1 cellular context compared by ENCODE assay signal in genomic region chr3:49539659-49540560, GRCh38.
A peak's percentile ranks its signal among the peaks of the same experiment; 100 is the strongest.
TF ChIP-seq lines count a peak whose summit lies in the region.

No MANE protein-coding gene starts in this region.

TF ChIP-seq in HepG2, 621 proteins besides CTCF, POLR2A, EP300 and RAD21 (continued from another document and continues in another):
- no peak for TF ChIP-seq TCF12 (IDR thresholded peaks at IDR 0.05)
- TF ChIP-seq TCF12 (CRISPR knock-in tag; IDR thresholded peaks at IDR 0.05), result 0 out of 2 replicates have a peak, but pooled peaks have one; percentile 12
- TF ChIP-seq SOX6 (IDR thresholded peaks at IDR 0.05), result no peak
- peak; percentile 50; the same call in 1 of the 2 replicates for TF ChIP-seq SOX6 (CRISPR knock-in tag; IDR thresholded peaks at IDR 0.05)
- no peak for TF ChIP-seq ZFP36L2 (CRISPR knock-in tag; IDR thresholded peaks at IDR 0.05)
- TF ChIP-seq AGO1 (IDR thresholded peaks at IDR 0.05; ENCODE audit: low read depth, low read length, poor library complexity, severe bottlenecking), result peak; percentile 18
- TF ChIP-seq RXRB (CRISPR knock-in tag; IDR thresholded peaks at IDR 0.05; ENCODE audit: borderline replicate concordance), result peak; percentile 14; the same call in 1 of the 2 replicates
- no peak for TF ChIP-seq PAX8 (CRISPR knock-in tag; IDR thresholded peaks at IDR 0.05; ENCODE audit: borderline replicate concordance)
- TF ChIP-seq ZNF740 (CRISPR knock-in tag; IDR thresholded peaks at IDR 0.05), result no peak
- peak; percentile 37; the same call in 1 of the 2 replicates for TF ChIP-seq ZNF619 (CRISPR knock-in tag; IDR thresholded peaks at IDR 0.05)
- TF ChIP-seq ZSCAN21 (CRISPR knock-in tag; IDR thresholded peaks at IDR 0.05; ENCODE audit: borderline replicate concordance), result no peak; the same call in 1 of the 2 replicates
- TF ChIP-seq MED8 (CRISPR knock-in tag; IDR thresholded peaks at IDR 0.05; ENCODE audit: insufficient replicate concordance), result no peak
- TF ChIP-seq, protein P1, sequence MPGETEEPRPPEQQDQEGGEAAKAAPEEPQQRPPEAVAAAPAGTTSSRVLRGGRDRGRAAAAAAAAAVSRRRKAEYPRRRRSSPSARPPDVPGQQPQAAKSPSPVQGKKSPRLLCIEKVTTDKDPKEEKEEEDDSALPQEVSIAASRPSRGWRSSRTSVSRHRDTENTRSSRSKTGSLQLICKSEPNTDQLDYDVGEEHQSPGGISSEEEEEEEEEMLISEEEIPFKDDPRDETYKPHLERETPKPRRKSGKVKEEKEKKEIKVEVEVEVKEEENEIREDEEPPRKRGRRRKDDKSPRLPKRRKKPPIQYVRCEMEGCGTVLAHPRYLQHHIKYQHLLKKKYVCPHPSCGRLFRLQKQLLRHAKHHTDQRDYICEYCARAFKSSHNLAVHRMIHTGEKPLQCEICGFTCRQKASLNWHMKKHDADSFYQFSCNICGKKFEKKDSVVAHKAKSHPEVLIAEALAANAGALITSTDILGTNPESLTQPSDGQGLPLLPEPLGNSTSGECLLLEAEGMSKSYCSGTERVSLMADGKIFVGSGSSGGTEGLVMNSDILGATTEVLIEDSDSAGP (CRISPR knock-in tag; IDR thresholded peaks at IDR 0.05; ENCODE audit: borderline replicate concordance), result peak; percentile 74
- TF ChIP-seq BRF2 (CRISPR knock-in tag; IDR thresholded peaks at IDR 0.05), result 0 out of 2 replicates have a peak, but pooled peaks have one; percentile 17
- no peak for TF ChIP-seq NFYB (CRISPR knock-in tag; IDR thresholded peaks at IDR 0.05)
- peak; percentile 86; the same call in 1 of the 2 replicates for TF ChIP-seq ZNF607 (CRISPR knock-in tag; IDR thresholded peaks at IDR 0.05; ENCODE audit: borderline replicate concordance)
- TF ChIP-seq TGIF2 (CRISPR knock-in tag; IDR thresholded peaks at IDR 0.05), result no peak; the same call in 1 of the 2 replicates
- TF ChIP-seq EZH2 (conservative IDR thresholded peaks at IDR 0.05; ENCODE audit: low read depth, low read length), result no peak
- TF ChIP-seq, protein P2, sequence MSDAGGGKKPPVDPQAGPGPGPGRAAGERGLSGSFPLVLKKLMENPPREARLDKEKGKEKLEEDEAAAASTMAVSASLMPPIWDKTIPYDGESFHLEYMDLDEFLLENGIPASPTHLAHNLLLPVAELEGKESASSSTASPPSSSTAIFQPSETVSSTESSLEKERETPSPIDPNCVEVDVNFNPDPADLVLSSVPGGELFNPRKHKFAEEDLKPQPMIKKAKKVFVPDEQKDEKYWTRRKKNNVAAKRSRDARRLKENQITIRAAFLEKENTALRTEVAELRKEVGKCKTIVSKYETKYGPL (CRISPR knock-in tag; IDR thresholded peaks at IDR 0.05), result peak; percentile 68
- 0 out of 2 replicates have a peak, but pooled peaks have one; percentile 47 for TF ChIP-seq ELF3 (CRISPR knock-in tag; IDR thresholded peaks at IDR 0.05)
- 0 out of 2 replicates have a peak, but pooled peaks have one; percentile 65 for TF ChIP-seq ZNF724P (CRISPR knock-in tag; IDR thresholded peaks at IDR 0.05; ENCODE audit: borderline replicate concordance)
- no peak for TF ChIP-seq FOSL1 (CRISPR knock-in tag; IDR thresholded peaks at IDR 0.05; ENCODE audit: borderline replicate concordance)
- peak; percentile 69 for TF ChIP-seq ZSCAN25 (CRISPR knock-in tag; IDR thresholded peaks at IDR 0.05)
- TF ChIP-seq ZNF224 (CRISPR knock-in tag; IDR thresholded peaks at IDR 0.05), result no peak; the same call in 1 of the 2 replicates
- peak; percentile 85 for TF ChIP-seq ZNF687 (CRISPR knock-in tag; IDR thresholded peaks at IDR 0.05)
- TF ChIP-seq HNF1B (CRISPR knock-in tag; IDR thresholded peaks at IDR 0.05), result peak; percentile 83
- TF ChIP-seq KDM1A (CRISPR knock-in tag; IDR thresholded peaks at IDR 0.05), result no peak
- no peak for TF ChIP-seq ZNF558 (CRISPR knock-in tag; IDR thresholded peaks at IDR 0.05; ENCODE audit: borderline replicate concordance)
- TF ChIP-seq, protein P3, sequence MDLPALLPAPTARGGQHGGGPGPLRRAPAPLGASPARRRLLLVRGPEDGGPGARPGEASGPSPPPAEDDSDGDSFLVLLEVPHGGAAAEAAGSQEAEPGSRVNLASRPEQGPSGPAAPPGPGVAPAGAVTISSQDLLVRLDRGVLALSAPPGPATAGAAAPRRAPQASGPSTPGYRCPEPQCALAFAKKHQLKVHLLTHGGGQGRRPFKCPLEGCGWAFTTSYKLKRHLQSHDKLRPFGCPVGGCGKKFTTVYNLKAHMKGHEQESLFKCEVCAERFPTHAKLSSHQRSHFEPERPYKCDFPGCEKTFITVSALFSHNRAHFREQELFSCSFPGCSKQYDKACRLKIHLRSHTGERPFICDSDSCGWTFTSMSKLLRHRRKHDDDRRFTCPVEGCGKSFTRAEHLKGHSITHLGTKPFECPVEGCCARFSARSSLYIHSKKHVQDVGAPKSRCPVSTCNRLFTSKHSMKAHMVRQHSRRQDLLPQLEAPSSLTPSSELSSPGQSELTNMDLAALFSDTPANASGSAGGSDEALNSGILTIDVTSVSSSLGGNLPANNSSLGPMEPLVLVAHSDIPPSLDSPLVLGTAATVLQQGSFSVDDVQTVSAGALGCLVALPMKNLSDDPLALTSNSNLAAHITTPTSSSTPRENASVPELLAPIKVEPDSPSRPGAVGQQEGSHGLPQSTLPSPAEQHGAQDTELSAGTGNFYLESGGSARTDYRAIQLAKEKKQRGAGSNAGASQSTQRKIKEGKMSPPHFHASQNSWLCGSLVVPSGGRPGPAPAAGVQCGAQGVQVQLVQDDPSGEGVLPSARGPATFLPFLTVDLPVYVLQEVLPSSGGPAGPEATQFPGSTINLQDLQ (CRISPR knock-in tag; IDR thresholded peaks at IDR 0.05), result 0 out of 2 replicates have a peak, but pooled peaks have one; percentile 30
- TF ChIP-seq THAP8 (CRISPR knock-in tag; IDR thresholded peaks at IDR 0.05; ENCODE audit: borderline replicate concordance), result peak; percentile 79; the same call in 1 of the 2 replicates
- 0 out of 2 replicates have a peak, but pooled peaks have one; percentile 48 for TF ChIP-seq ZNF782 (CRISPR knock-in tag; IDR thresholded peaks at IDR 0.05; ENCODE audit: borderline replicate concordance)
- TF ChIP-seq MAFK (conservative IDR thresholded peaks at IDR 0.05 in 1 of 2, IDR thresholded peaks at IDR 0.05 in 1 of 2; ENCODE audit: low read length in 2 of 2), result no peak
- peak; percentile 59 for TF ChIP-seq PAXIP1 (CRISPR knock-in tag; conservative IDR thresholded peaks at IDR 0.05)
- TF ChIP-seq, protein P4, sequence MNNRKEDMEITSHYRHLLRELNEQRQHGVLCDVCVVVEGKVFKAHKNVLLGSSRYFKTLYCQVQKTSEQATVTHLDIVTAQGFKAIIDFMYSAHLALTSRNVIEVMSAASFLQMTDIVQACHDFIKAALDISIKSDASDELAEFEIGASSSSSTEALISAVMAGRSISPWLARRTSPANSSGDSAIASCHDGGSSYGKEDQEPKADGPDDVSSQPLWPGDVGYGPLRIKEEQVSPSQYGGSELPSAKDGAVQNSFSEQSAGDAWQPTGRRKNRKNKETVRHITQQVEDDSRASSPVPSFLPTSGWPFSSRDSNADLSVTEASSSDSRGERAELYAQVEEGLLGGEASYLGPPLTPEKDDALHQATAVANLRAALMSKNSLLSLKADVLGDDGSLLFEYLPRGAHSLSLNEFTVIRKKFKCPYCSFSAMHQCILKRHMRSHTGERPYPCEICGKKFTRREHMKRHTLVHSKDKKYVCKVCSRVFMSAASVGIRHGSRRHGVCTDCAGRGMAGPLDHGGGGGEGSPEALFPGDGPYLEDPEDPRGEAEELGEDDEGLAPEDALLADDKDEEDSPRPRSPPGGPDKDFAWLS (CRISPR knock-in tag; IDR thresholded peaks at IDR 0.05; ENCODE audit: borderline replicate concordance), result no peak
- TF ChIP-seq ATRX (CRISPR knock-in tag; IDR thresholded peaks at IDR 0.05; ENCODE audit: borderline replicate concordance), result no peak
- TF ChIP-seq ZSCAN9 (CRISPR knock-in tag; IDR thresholded peaks at IDR 0.05; ENCODE audit: borderline replicate concordance), result no peak
- TF ChIP-seq, protein P5, sequence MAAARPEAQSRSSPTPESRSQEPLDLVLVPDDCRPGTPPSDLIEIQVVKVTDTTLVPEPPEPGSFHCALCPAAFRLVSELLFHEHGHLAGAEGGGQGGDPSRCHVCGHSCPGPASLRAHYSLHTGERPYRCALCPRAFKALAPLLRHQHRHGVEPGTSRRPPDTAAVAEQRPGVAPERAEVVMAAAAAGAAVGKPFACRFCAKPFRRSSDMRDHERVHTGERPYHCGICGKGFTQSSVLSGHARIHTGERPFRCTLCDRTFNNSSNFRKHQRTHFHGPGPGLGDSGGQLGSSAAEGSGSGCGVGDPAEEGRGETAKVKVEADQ (CRISPR knock-in tag; IDR thresholded peaks at IDR 0.05; ENCODE audit: borderline replicate concordance), result peak; percentile 68; the same call in 1 of the 2 replicates
- TF ChIP-seq TOPORS (CRISPR knock-in tag; IDR thresholded peaks at IDR 0.05), result no peak
- TF ChIP-seq, protein P6, sequence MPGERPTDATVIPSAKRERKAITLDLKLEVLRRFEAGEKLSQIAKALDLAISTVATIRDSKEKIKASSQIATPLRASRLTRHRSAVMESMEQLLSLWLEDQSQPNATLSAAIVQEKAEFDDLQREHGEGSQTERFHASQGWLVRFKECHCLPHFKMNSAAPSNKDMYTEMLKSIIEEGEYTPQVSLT (CRISPR knock-in tag; IDR thresholded peaks at IDR 0.05; ENCODE audit: borderline replicate concordance, low read depth), result no peak
